17 cellular contexts compared by ENCODE assay signal in the genomic region with DNA sequence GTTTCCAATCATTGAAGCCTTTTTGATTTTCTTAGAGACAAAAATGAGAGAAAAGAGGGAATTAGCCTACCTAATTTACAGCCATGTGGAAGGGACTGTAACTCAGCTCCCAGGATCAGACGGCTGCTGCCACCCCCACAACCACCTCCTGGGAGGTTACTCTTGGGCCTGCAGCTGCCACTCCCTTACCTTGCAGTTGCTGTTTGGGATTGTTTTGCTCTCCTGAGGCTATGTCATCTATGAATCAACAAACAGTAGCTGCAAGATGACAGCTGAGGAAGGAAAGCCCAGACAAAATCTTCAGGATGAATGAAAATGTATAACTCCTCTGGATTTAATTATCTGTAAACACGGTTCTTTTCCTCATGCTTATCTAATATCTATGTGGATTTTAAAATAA. TPM values are rescaled to one million over a fixed set of nuclear protein-coding genes. Genes with fewer than 3 reads are reported as not detected.
"Had no signal": no experiment of that assay in that cellular context is flagged by ENCODE, and none has a peak within 500 bp of the region (broad histone marks: within the 10 kb centered on the region; RNA-seq: fewer than 3 reads in every experiment).

No MANE protein-coding gene starts in this region.

- H3K27ac ChIP-seq: ascending aorta, gastrocnemius medialis, heart left ventricle, pancreas, sigmoid colon, testis had no signal

- DNase-seq: activated CD4-positive, alpha-beta T cell treated with anti-CD3 and anti-CD28 coated beads, Interleukin-2, amount 50 U/mL, for 48 hours; activated CD4-positive, CD25-positive, alpha-beta regulatory T cell treated with anti-CD3 and anti-CD28 coated beads, Interleukin-2, amount 50 U/mL, for 72 hours; activated naive CD4-positive, alpha-beta T cell treated with anti-CD3 and anti-CD28 coated beads for 36 hours; activated naive CD8-positive, alpha-beta T cell treated with anti-CD3 and anti-CD28 coated beads, Interleukin-2, amount 50 U/mL, for 24 hours; dermis blood vessel endothelial cell; gastrocnemius medialis; heart left ventricle; naive thymus-derived CD4-positive, alpha-beta T cell; pancreas; sigmoid colon; stimulated activated CD4-positive, alpha-beta T cell treated with anti-CD3 and anti-CD28 coated beads, Interleukin-1b, Interleukin-23, amount 100 ng/mL, for 48 hours; stimulated activated naive CD8-positive, alpha-beta T cell treated with anti-CD3 and anti-CD28 coated beads, Interleukin-15, amount 100 ng/mL, for 72 hours; T-helper 9 cell; testis had no signal

- H3K36me3 ChIP-seq: ascending aorta, gastrocnemius medialis, heart left ventricle, pancreas, sigmoid colon had no signal

- H3K4me3 ChIP-seq: ascending aorta, gastrocnemius medialis, heart left ventricle, lung, pancreas, sigmoid colon, testis had no signal

- H3K9me3 ChIP-seq: ascending aorta, gastrocnemius medialis, heart left ventricle, pancreas, sigmoid colon, testis had no signal

- FAIRE-seq: pancreas had no signal

- H3K27me3 ChIP-seq: ascending aorta, gastrocnemius medialis, heart left ventricle, pancreas, sigmoid colon, testis had no signal

- H3K4me1 ChIP-seq: ascending aorta, pancreas, testis had no signal

- ATAC-seq: activated naive CD8-positive, alpha-beta T cell treated with anti-CD3 and anti-CD28 coated beads, Interleukin-2, amount 50 U/mL, for 24 hours; activated T-helper 17 cell treated with anti-CD3 and anti-CD28 coated beads, Interleukin-2, amount 50 U/mL, for 72 hours; gastrocnemius medialis; heart left ventricle; naive thymus-derived CD4-positive, alpha-beta T cell; pancreas; stimulated activated naive CD8-positive, alpha-beta T cell treated with anti-CD3 and anti-CD28 coated beads, Interleukin-15, amount 100 ng/mL, for 72 hours had no signal

RNA-seq across cellular contexts. Expression of a gene that starts 28.0 kb away (rescaled TPM):
- total RNA-seq: activated naive CD4-positive, alpha-beta T cell treated with anti-CD3 and anti-CD28 coated beads for 36 hours had no signal
- polyA plus RNA-seq: naive thymus-derived CD4-positive, alpha-beta T cell had no signal
